15 cellular contexts compared by ENCODE assay signal in genomic region chr9:17627641-17628040, GRCh38.
DNase-seq lines count a peak whose midpoint lies in the region; ATAC-seq and TF ChIP-seq lines count a peak whose summit lies in the region.
"Had no signal": no experiment of that assay in that cellular context is flagged by ENCODE, and none has a peak within 500 bp of the region (broad histone marks: within the 10 kb centered on the region; RNA-seq: fewer than 3 reads in every experiment).

No MANE protein-coding gene starts in this region.

- no peaks in the 10 kb centered on the region for H3K4me1 Mint-ChIP-seq in T-helper 2 cell treated with Interferon-gamma antibody and Interleukin-4, amounts not matched to agents 5 μg/mL and 100 μg/mL, for 36 hours (ENCODE audit: low read depth)
- H3K4me1 Mint-ChIP-seq: activated naive CD4-positive, alpha-beta T cell treated with anti-CD3 and anti-CD28 coated beads, Interleukin-2, amount 10 ng/mL, durations not matched to agents 7 days and 5 days; neural crest cell; stimulated activated naive B cell treated with anti-CD40 and anti-IgM and Interleukin-4, amounts not matched to agents 10 μg/mL and 1 μg/mL and 100 μg/mL, for 72 hours had no signal

- no peak for TF ChIP-seq POLR2A in GM18505 (IDR thresholded peaks at IDR 0.05; ENCODE audit: borderline replicate concordance, extremely low read depth, insufficient read depth, insufficient read length)

- no peaks in the 10 kb centered on the region for H3K9me3 Mint-ChIP-seq in T-helper 2 cell treated with Interferon-gamma antibody and Interleukin-4, amounts not matched to agents 5 μg/mL and 100 μg/mL, for 36 hours
- H3K9me3 Mint-ChIP-seq: neural crest cell had no signal

- no peak overlapping the region for H3K4me3 Mint-ChIP-seq in T-helper 2 cell treated with Interferon-gamma antibody and Interleukin-4, amounts not matched to agents 5 μg/mL and 100 μg/mL, for 36 hours
- H3K4me3 Mint-ChIP-seq: activated naive CD4-positive, alpha-beta T cell treated with anti-CD3 and anti-CD28 coated beads, Interleukin-2, amount 10 ng/mL, durations not matched to agents 7 days and 5 days; neural crest cell; stimulated activated naive B cell treated with anti-CD40 and anti-IgM and Interleukin-4, amounts not matched to agents 10 μg/mL and 1 μg/mL and 100 μg/mL, for 72 hours had no signal

- DNase-seq in DMS53 (lab: John Stamatoyannopoulos, UW) (peak; percentile 94), NCI-H128 (lab: John Stamatoyannopoulos, UW; ENCODE audit: unreplicated experiment) (peak; percentile 52), NCI-H446 treated with DMSO at 0.1 percent for 48 hours (lab: John Stamatoyannopoulos, UW) (peak; percentile 93), cerebellar nuclear complex (lab: John Stamatoyannopoulos, UW) (peak; percentile 51 to 87)
- DNase-seq in T-helper 2 cell treated with Interferon-gamma antibody and Interleukin-4, amounts not matched to agents 5 μg/mL and 100 μg/mL, for 36 hours (ENCODE audit: low spot score): no peak
- DNase-seq in stimulated activated CD4-positive, alpha-beta T cell treated with anti-CD3 and anti-CD28 coated beads, Interleukin-4, amount 100 ng/mL, for 1 hour: no peak
- DNase-seq: activated naive CD4-positive, alpha-beta T cell treated with anti-CD3 and anti-CD28 coated beads, Interleukin-2, amount 10 ng/mL, durations not matched to agents 7 days and 5 days; GOT3; right cardiac atrium; SK-N-SH; stimulated activated CD4-positive, alpha-beta T cell treated with anti-CD3 and anti-CD28 coated beads, Interleukin-4, amount 100 ng/mL, for 24 hours; stimulated activated naive B cell treated with anti-CD40 and anti-IgM and Interleukin-4, amounts not matched to agents 10 μg/mL and 1 μg/mL and 100 μg/mL, for 72 hours had no signal

- no peaks in the 10 kb centered on the region for H3K36me3 Mint-ChIP-seq in T-helper 2 cell treated with Interferon-gamma antibody and Interleukin-4, amounts not matched to agents 5 μg/mL and 100 μg/mL, for 36 hours (ENCODE audit: low read depth)
- H3K36me3 Mint-ChIP-seq: activated naive CD4-positive, alpha-beta T cell treated with anti-CD3 and anti-CD28 coated beads, Interleukin-2, amount 10 ng/mL, durations not matched to agents 7 days and 5 days; stimulated activated naive B cell treated with anti-CD40 and anti-IgM and Interleukin-4, amounts not matched to agents 10 μg/mL and 1 μg/mL and 100 μg/mL, for 72 hours had no signal

- H3K27ac Mint-ChIP-seq in T-helper 2 cell treated with Interferon-gamma antibody and Interleukin-4, amounts not matched to agents 5 μg/mL and 100 μg/mL, for 36 hours: no peak overlapping the region
- H3K27ac Mint-ChIP-seq: activated naive CD4-positive, alpha-beta T cell treated with anti-CD3 and anti-CD28 coated beads, Interleukin-2, amount 10 ng/mL, durations not matched to agents 7 days and 5 days; stimulated activated naive B cell treated with anti-CD40 and anti-IgM and Interleukin-4, amounts not matched to agents 10 μg/mL and 1 μg/mL and 100 μg/mL, for 72 hours had no signal

- no peaks in the 10 kb centered on the region for H3K27me3 Mint-ChIP-seq in T-helper 2 cell treated with Interferon-gamma antibody and Interleukin-4, amounts not matched to agents 5 μg/mL and 100 μg/mL, for 36 hours (ENCODE audit: low read depth)
- H3K27me3 Mint-ChIP-seq: activated naive CD4-positive, alpha-beta T cell treated with anti-CD3 and anti-CD28 coated beads, Interleukin-2, amount 10 ng/mL, durations not matched to agents 7 days and 5 days; stimulated activated naive B cell treated with anti-CD40 and anti-IgM and Interleukin-4, amounts not matched to agents 10 μg/mL and 1 μg/mL and 100 μg/mL, for 72 hours had no signal

- no peak for ATAC-seq in GM21737 (IDR thresholded peaks at IDR 0.05; ENCODE audit: unreplicated experiment)
- ATAC-seq in GM18505 (IDR thresholded peaks at IDR 0.05; ENCODE audit: unreplicated experiment): no peak
- ATAC-seq: right cardiac atrium; stimulated activated naive B cell treated with anti-CD40 and anti-IgM and Interleukin-4, amounts not matched to agents 10 μg/mL and 1 μg/mL and 100 μg/mL, for 72 hours had no signal

Comparison
In these comparisons a context has a peak if more than half of its experiments do, and no peak if none do; other contexts are left out.
1. DNase-seq: peak in DMS53 (single experiment), NCI-H128 (single experiment), NCI-H446 treated with DMSO at 0.1 percent for 48 hours (single experiment) and cerebellar nuclear complex (2 of 2); none in T-helper 2 cell treated with Interferon-gamma antibody and Interleukin-4, amounts not matched to agents 5 μg/mL and 100 μg/mL, for 36 hours (single experiment) and stimulated activated CD4-positive, alpha-beta T cell treated with anti-CD3 and anti-CD28 coated beads, Interleukin-4, amount 100 ng/mL, for 1 hour (single experiment).